In the genomic region with DNA sequence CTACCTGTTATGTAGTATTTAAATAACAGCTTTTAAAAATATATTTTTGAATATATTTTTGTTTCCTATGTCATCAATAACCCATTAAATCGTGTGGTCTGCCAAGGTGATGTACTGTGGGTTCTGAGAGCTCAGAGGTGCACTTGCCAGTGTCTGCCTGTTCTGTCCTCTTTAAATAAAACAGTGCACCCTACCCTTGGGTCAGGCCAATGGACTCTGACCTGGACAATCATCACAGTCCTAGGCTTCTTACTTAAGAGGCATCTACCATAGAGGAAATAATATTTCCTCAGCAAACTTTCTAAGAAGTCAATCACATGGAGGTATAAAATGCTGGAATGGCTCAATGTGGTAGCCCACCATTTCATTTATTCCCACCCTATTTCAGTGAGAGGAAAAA, we compare ENCODE assay signal across 2 cellular contexts.
TF ChIP-seq lines count a peak whose summit lies in the region.

No MANE protein-coding gene starts in this region.

TF ChIP-seq in liver, 16 proteins besides CTCF, POLR2A, EP300 and RAD21:
- peak; percentile 21 for TF ChIP-seq YY1 (IDR thresholded peaks at IDR 0.05)
- TF ChIP-seq EGR1 (IDR thresholded peaks at IDR 0.05; ENCODE audit: low read depth in 2 of 2) = no peak
- peak; percentile 80 to 93 for TF ChIP-seq RXRA (IDR thresholded peaks at IDR 0.05)
- TF ChIP-seq TAF1 (conservative IDR thresholded peaks at IDR 0.05) = no peak
- TF ChIP-seq, protein P1, sequence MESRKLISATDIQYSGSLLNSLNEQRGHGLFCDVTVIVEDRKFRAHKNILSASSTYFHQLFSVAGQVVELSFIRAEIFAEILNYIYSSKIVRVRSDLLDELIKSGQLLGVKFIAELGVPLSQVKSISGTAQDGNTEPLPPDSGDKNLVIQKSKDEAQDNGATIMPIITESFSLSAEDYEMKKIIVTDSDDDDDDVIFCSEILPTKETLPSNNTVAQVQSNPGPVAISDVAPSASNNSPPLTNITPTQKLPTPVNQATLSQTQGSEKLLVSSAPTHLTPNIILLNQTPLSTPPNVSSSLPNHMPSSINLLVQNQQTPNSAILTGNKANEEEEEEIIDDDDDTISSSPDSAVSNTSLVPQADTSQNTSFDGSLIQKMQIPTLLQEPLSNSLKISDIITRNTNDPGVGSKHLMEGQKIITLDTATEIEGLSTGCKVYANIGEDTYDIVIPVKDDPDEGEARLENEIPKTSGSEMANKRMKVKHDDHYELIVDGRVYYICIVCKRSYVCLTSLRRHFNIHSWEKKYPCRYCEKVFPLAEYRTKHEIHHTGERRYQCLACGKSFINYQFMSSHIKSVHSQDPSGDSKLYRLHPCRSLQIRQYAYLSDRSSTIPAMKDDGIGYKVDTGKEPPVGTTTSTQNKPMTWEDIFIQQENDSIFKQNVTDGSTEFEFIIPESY (IDR thresholded peaks at IDR 0.05) = no peak
- TF ChIP-seq SP1 (IDR thresholded peaks at IDR 0.05) = peak; percentile 73
- no peak for TF ChIP-seq FOXA1 (IDR thresholded peaks at IDR 0.05)
- TF ChIP-seq, protein P2, sequence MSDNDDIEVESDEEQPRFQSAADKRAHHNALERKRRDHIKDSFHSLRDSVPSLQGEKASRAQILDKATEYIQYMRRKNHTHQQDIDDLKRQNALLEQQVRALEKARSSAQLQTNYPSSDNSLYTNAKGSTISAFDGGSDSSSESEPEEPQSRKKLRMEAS (IDR thresholded peaks at IDR 0.05) = peak; percentile 18
- no peak for TF ChIP-seq FOXA2 (IDR thresholded peaks at IDR 0.05)
- peak; percentile 93 to 99 for TF ChIP-seq HNF4A (conservative IDR thresholded peaks at IDR 0.05)
- TF ChIP-seq GABPA (IDR thresholded peaks at IDR 0.05 in 1 of 2, conservative IDR thresholded peaks at IDR 0.05 in 1 of 2) = no peak
- peak; percentile 88 for TF ChIP-seq HNF4G (IDR thresholded peaks at IDR 0.05)
- TF ChIP-seq, protein P3, sequence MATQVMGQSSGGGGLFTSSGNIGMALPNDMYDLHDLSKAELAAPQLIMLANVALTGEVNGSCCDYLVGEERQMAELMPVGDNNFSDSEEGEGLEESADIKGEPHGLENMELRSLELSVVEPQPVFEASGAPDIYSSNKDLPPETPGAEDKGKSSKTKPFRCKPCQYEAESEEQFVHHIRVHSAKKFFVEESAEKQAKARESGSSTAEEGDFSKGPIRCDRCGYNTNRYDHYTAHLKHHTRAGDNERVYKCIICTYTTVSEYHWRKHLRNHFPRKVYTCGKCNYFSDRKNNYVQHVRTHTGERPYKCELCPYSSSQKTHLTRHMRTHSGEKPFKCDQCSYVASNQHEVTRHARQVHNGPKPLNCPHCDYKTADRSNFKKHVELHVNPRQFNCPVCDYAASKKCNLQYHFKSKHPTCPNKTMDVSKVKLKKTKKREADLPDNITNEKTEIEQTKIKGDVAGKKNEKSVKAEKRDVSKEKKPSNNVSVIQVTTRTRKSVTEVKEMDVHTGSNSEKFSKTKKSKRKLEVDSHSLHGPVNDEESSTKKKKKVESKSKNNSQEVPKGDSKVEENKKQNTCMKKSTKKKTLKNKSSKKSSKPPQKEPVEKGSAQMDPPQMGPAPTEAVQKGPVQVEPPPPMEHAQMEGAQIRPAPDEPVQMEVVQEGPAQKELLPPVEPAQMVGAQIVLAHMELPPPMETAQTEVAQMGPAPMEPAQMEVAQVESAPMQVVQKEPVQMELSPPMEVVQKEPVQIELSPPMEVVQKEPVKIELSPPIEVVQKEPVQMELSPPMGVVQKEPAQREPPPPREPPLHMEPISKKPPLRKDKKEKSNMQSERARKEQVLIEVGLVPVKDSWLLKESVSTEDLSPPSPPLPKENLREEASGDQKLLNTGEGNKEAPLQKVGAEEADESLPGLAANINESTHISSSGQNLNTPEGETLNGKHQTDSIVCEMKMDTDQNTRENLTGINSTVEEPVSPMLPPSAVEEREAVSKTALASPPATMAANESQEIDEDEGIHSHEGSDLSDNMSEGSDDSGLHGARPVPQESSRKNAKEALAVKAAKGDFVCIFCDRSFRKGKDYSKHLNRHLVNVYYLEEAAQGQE (IDR thresholded peaks at IDR 0.05) = no peak
- TF ChIP-seq, protein P4, sequence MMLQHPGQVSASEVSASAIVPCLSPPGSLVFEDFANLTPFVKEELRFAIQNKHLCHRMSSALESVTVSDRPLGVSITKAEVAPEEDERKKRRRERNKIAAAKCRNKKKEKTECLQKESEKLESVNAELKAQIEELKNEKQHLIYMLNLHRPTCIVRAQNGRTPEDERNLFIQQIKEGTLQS (IDR thresholded peaks at IDR 0.05) = no peak
- no peak for TF ChIP-seq NR2F2 (IDR thresholded peaks at IDR 0.05)
- TF ChIP-seq JUND (IDR thresholded peaks at IDR 0.05) = peak; percentile 26 to 46

TF ChIP-seq in HepG2, 621 proteins besides CTCF, POLR2A, EP300 and RAD21:
- TF ChIP-seq, protein P5, sequence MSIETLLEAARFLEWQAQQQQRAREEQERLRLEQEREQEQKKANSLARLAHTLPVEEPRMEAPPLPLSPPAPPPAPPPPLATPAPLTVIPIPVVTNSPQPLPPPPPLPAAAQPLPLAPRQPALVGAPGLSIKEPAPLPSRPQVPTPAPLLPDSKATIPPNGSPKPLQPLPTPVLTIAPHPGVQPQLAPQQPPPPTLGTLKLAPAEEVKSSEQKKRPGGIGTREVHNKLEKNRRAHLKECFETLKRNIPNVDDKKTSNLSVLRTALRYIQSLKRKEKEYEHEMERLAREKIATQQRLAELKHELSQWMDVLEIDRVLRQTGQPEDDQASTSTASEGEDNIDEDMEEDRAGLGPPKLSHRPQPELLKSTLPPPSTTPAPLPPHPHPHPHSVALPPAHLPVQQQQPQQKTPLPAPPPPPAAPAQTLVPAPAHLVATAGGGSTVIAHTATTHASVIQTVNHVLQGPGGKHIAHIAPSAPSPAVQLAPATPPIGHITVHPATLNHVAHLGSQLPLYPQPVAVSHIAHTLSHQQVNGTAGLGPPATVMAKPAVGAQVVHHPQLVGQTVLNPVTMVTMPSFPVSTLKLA (IDR thresholded peaks at IDR 0.05) = no peak
- TF ChIP-seq JUND (CRISPR knock-in tag; IDR thresholded peaks at IDR 0.05) = no peak
- TF ChIP-seq ZNF101 (CRISPR knock-in tag; IDR thresholded peaks at IDR 0.05; ENCODE audit: borderline replicate concordance, low read depth) = no peak
- TF ChIP-seq TBX2 (CRISPR knock-in tag; IDR thresholded peaks at IDR 0.05; ENCODE audit: borderline replicate concordance) = no peak
- TF ChIP-seq RFX3 (CRISPR knock-in tag; IDR thresholded peaks at IDR 0.05) = no peak
- TF ChIP-seq IKZF1 (IDR thresholded peaks at IDR 0.05) = no peak
- no peak for TF ChIP-seq ZNF205 (CRISPR knock-in tag; IDR thresholded peaks at IDR 0.05)
- no peak for TF ChIP-seq TRIM24 (CRISPR knock-in tag; IDR thresholded peaks at IDR 0.05)
- TF ChIP-seq, protein P6, sequence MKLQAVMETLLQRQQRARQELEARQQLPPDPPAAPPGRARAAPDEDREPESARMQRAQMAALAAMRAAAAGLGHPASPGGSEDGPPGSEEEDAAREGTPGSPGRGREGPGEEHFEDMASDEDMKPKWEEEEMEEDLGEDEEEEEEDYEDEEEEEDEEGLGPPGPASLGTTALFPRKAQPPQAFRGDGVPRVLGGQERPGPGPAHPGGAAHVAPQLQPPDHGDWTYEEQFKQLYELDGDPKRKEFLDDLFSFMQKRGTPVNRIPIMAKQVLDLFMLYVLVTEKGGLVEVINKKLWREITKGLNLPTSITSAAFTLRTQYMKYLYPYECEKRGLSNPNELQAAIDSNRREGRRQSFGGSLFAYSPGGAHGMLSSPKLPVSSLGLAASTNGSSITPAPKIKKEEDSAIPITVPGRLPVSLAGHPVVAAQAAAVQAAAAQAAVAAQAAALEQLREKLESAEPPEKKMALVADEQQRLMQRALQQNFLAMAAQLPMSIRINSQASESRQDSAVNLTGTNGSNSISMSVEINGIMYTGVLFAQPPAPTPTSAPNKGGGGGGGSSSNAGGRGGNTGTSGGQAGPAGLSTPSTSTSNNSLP (IDR thresholded peaks at IDR 0.05; ENCODE audit: low read depth, low read length) = no peak
- TF ChIP-seq NCOA5 (CRISPR knock-in tag; IDR thresholded peaks at IDR 0.05) = no peak
- no peak for TF ChIP-seq ZNF766 (CRISPR knock-in tag; IDR thresholded peaks at IDR 0.05; ENCODE audit: borderline replicate concordance)
- TF ChIP-seq EZH2 (conservative IDR thresholded peaks at IDR 0.05; ENCODE audit: low read depth, low read length) = no peak
- no peak for TF ChIP-seq ZFP37 (CRISPR knock-in tag; IDR thresholded peaks at IDR 0.05; ENCODE audit: borderline replicate concordance)
